Comparison of ENCODE assay signal across 37 cellular contexts in genomic region chr5:96379862-96380261, GRCh38. TPM values are rescaled to one million over a fixed set of nuclear protein-coding genes. Genes with fewer than 3 reads are reported as not detected.
"Had no signal": no experiment of that assay in that cellular context is flagged by ENCODE, and none has a peak within 500 bp of the region (broad histone marks: within the 10 kb centered on the region; RNA-seq: fewer than 3 reads in every experiment).

No MANE protein-coding gene starts in this region.

- H3K4me3 ChIP-seq: adrenal gland, cardiac muscle cell had no signal

- H3K4me3 Mint-ChIP-seq: activated B cell treated with CpG ODN at 0.5 μM for 24 hours; activated CD4-positive, alpha-beta memory T cell treated with anti-CD3 and anti-CD28 coated beads for 36 hours; activated CD4-positive, alpha-beta T cell treated with anti-CD3 and anti-CD28 coated beads, Interleukin-2, amount 10 ng/mL, durations not matched to agents 24 days and 14 days; activated CD8-positive, alpha-beta memory T cell treated with anti-CD3 and anti-CD28 coated beads, Interleukin-2, amount 10 ng/mL, durations not matched to agents 7 days and 5 days; activated CD8-positive, alpha-beta T cell treated with anti-CD3 and anti-CD28 coated beads, Interleukin-2, amount 10 ng/mL, durations not matched to agents 7 days and 5 days; activated naive CD4-positive, alpha-beta T cell treated with anti-CD3 and anti-CD28 coated beads, Interleukin-2, amount 10 ng/mL, durations not matched to agents 7 days and 5 days; activated naive CD4-positive, alpha-beta T cell treated with anti-CD3 and anti-CD28 coated beads, Interleukin-2, amount 50 U/mL, for 24 hours; activated naive CD8-positive, alpha-beta T cell; activated naive CD8-positive, alpha-beta T cell treated with anti-CD3 and anti-CD28 coated beads, Interleukin-2, amount 10 ng/mL, durations not matched to agents 7 days and 5 days; activated naive CD8-positive, alpha-beta T cell treated with anti-CD3 and anti-CD28 coated beads, Interleukin-2, amount 50 U/mL, for 24 hours; activated T-cell treated with anti-CD3 and anti-CD28 coated beads, Interleukin-2, amount 50 U/mL, for 24 hours; brain; central memory CD8-positive, alpha-beta T cell; T-helper 1 cell treated with Interleukin-12 subunit alpha and Interleukin-12 subunit beta and Interleukin-4 antibody, amounts not matched to agents 30 μg/mL and 1 μg/mL, for 36 hours; T-helper 2 cell treated with Interferon-gamma antibody and Interleukin-4, amounts not matched to agents 5 μg/mL and 100 μg/mL, for 36 hours had no signal

- H3K9me3 Mint-ChIP-seq: activated B cell treated with CpG ODN at 0.5 μM for 24 hours; activated CD4-positive, alpha-beta memory T cell treated with anti-CD3 and anti-CD28 coated beads for 36 hours; activated CD4-positive, alpha-beta T cell treated with anti-CD3 and anti-CD28 coated beads, Interleukin-2, amount 10 ng/mL, durations not matched to agents 24 days and 14 days; activated naive CD4-positive, alpha-beta T cell treated with anti-CD3 and anti-CD28 coated beads, Interleukin-2, amount 10 ng/mL, durations not matched to agents 7 days and 5 days; activated naive CD4-positive, alpha-beta T cell treated with anti-CD3 and anti-CD28 coated beads, Interleukin-2, amount 50 U/mL, for 24 hours; activated naive CD8-positive, alpha-beta T cell treated with anti-CD3 and anti-CD28 coated beads, Interleukin-2, amount 10 ng/mL, durations not matched to agents 7 days and 5 days; activated naive CD8-positive, alpha-beta T cell treated with anti-CD3 and anti-CD28 coated beads, Interleukin-2, amount 50 U/mL, for 24 hours; activated T-cell treated with anti-CD3 and anti-CD28 coated beads, Interleukin-2, amount 50 U/mL, for 24 hours; activated T-helper 2 cell treated with anti-CD3 and anti-CD28 coated beads, Interferon-gamma antibody, Interleukin-2, Interleukin-4, amounts not matched to agents 10 μg/mL and 5 μg/mL and 100 μg/mL, durations not matched to agents 14 hours and 24 hours and 36 hours; brain; central memory CD8-positive, alpha-beta T cell; T-helper 1 cell treated with Interleukin-12 subunit alpha and Interleukin-12 subunit beta and Interleukin-4 antibody, amounts not matched to agents 30 μg/mL and 1 μg/mL, for 36 hours; T-helper 2 cell treated with Interferon-gamma antibody and Interleukin-4, amounts not matched to agents 5 μg/mL and 100 μg/mL, for 36 hours had no signal

- H3K27ac ChIP-seq: adrenal gland, cardiac muscle cell, VCaP had no signal

- H3K27ac Mint-ChIP-seq: activated B cell treated with CpG ODN at 0.5 μM for 24 hours; activated CD4-positive, alpha-beta memory T cell treated with anti-CD3 and anti-CD28 coated beads for 36 hours; activated CD4-positive, alpha-beta T cell treated with anti-CD3 and anti-CD28 coated beads, Interleukin-2, amount 10 ng/mL, durations not matched to agents 24 days and 14 days; activated CD8-positive, alpha-beta memory T cell treated with anti-CD3 and anti-CD28 coated beads, Interleukin-2, amount 10 ng/mL, durations not matched to agents 7 days and 5 days; activated CD8-positive, alpha-beta T cell treated with anti-CD3 and anti-CD28 coated beads, Interleukin-2, amount 10 ng/mL, durations not matched to agents 7 days and 5 days; activated naive CD4-positive, alpha-beta T cell treated with anti-CD3 and anti-CD28 coated beads, Interleukin-2, amount 10 ng/mL, durations not matched to agents 7 days and 5 days; activated naive CD4-positive, alpha-beta T cell treated with anti-CD3 and anti-CD28 coated beads, Interleukin-2, amount 50 U/mL, for 24 hours; activated naive CD8-positive, alpha-beta T cell; activated naive CD8-positive, alpha-beta T cell treated with anti-CD3 and anti-CD28 coated beads, Interleukin-2, amount 10 ng/mL, durations not matched to agents 7 days and 5 days; activated naive CD8-positive, alpha-beta T cell treated with anti-CD3 and anti-CD28 coated beads, Interleukin-2, amount 50 U/mL, for 24 hours; activated T-cell treated with anti-CD3 and anti-CD28 coated beads, Interleukin-2, amount 50 U/mL, for 24 hours; activated T-helper 2 cell treated with anti-CD3 and anti-CD28 coated beads, Interferon-gamma antibody, Interleukin-2, Interleukin-4, amounts not matched to agents 10 μg/mL and 5 μg/mL and 100 μg/mL, durations not matched to agents 14 hours and 24 hours and 36 hours; brain; T-helper 1 cell treated with Interleukin-12 subunit alpha and Interleukin-12 subunit beta and Interleukin-4 antibody, amounts not matched to agents 30 μg/mL and 1 μg/mL, for 36 hours; T-helper 2 cell treated with Interferon-gamma antibody and Interleukin-4, amounts not matched to agents 5 μg/mL and 100 μg/mL, for 36 hours had no signal

- H3K9me3 ChIP-seq: adrenal gland had no signal

- H3K4me1 Mint-ChIP-seq: activated B cell treated with CpG ODN at 0.5 μM for 24 hours; activated CD4-positive, alpha-beta T cell treated with anti-CD3 and anti-CD28 coated beads, Interleukin-2, amount 10 ng/mL, durations not matched to agents 24 days and 14 days; activated naive CD4-positive, alpha-beta T cell treated with anti-CD3 and anti-CD28 coated beads, Interleukin-2, amount 10 ng/mL, durations not matched to agents 7 days and 5 days; activated naive CD4-positive, alpha-beta T cell treated with anti-CD3 and anti-CD28 coated beads, Interleukin-2, amount 50 U/mL, for 24 hours had no signal

- DNase-seq: activated B cell treated with CpG ODN at 0.5 μM for 24 hours; activated CD4-positive, alpha-beta memory T cell treated with anti-CD3 and anti-CD28 coated beads for 36 hours; activated CD4-positive, alpha-beta T cell treated with anti-CD3 and anti-CD28 coated beads for 4 hours; activated CD4-positive, alpha-beta T cell treated with anti-CD3 and anti-CD28 coated beads, Interleukin-2, amount 50 U/mL, for 1 hour; activated CD4-positive, alpha-beta T cell treated with anti-CD3 and anti-CD28 coated beads, Interleukin-2, amount 50 U/mL, for 4 hours; activated CD4-positive, CD25-positive, alpha-beta regulatory T cell treated with anti-CD3 and anti-CD28 coated beads, Interleukin-2, amount 50 U/mL, for 72 hours; activated CD8-positive, alpha-beta memory T cell treated with anti-CD3 and anti-CD28 coated beads for 24 hours; activated CD8-positive, alpha-beta memory T cell treated with anti-CD3 and anti-CD28 coated beads, Interleukin-2, amount 10 ng/mL, durations not matched to agents 7 days and 5 days; activated CD8-positive, alpha-beta memory T cell treated with anti-CD3 and anti-CD28 coated beads, Interleukin-2, amount 50 U/mL, for 48 hours; activated CD8-positive, alpha-beta T cell treated with anti-CD3 and anti-CD28 coated beads, Interleukin-2, amount 10 ng/mL, durations not matched to agents 7 days and 5 days; activated effector memory CD4-positive, alpha-beta T cell treated with Interleukin-2 at 50 U/mL for 16 hours; activated gamma-delta T cell; activated naive CD4-positive, alpha-beta T cell treated with anti-CD3 and anti-CD28 coated beads, Interleukin-2, amount 10 ng/mL, durations not matched to agents 7 days and 5 days; activated naive CD4-positive, alpha-beta T cell treated with Interleukin-2 at 50 U/mL for 16 hours; activated naive CD8-positive, alpha-beta T cell treated with anti-CD3 and anti-CD28 coated beads, Interleukin-2, amount 10 ng/mL, durations not matched to agents 7 days and 5 days; activated naive CD8-positive, alpha-beta T cell treated with anti-CD3 and anti-CD28 coated beads, Interleukin-2, amount 50 U/mL, for 24 hours; activated T-cell treated with anti-CD3 and anti-CD28 coated beads, Interleukin-2, amount 50 U/mL, for 24 hours; activated T-cell treated with anti-CD3 and anti-CD28 coated beads, Interleukin-2, amount 50 U/mL, for 48 hours; adrenal gland; amniotic stem cell; aorta; caudate nucleus; cerebellar nuclear complex; T-helper 1 cell; T-helper 2 cell; T-helper 9 cell had no signal

- ATAC-seq: activated CD8-positive, alpha-beta memory T cell treated with anti-CD3 and anti-CD28 coated beads, Interleukin-2, amount 10 ng/mL, durations not matched to agents 7 days and 5 days; activated CD8-positive, alpha-beta T cell treated with anti-CD3 and anti-CD28 coated beads, Interleukin-2, amount 10 ng/mL, durations not matched to agents 7 days and 5 days; activated naive CD8-positive, alpha-beta T cell treated with anti-CD3 and anti-CD28 coated beads, Interleukin-2, amount 50 U/mL, for 24 hours had no signal

- H3K36me3 Mint-ChIP-seq: activated CD4-positive, alpha-beta memory T cell treated with anti-CD3 and anti-CD28 coated beads for 36 hours; activated CD8-positive, alpha-beta memory T cell treated with anti-CD3 and anti-CD28 coated beads, Interleukin-2, amount 10 ng/mL, durations not matched to agents 7 days and 5 days; activated naive CD4-positive, alpha-beta T cell treated with anti-CD3 and anti-CD28 coated beads, Interleukin-2, amount 10 ng/mL, durations not matched to agents 7 days and 5 days; activated naive CD4-positive, alpha-beta T cell treated with anti-CD3 and anti-CD28 coated beads, Interleukin-2, amount 50 U/mL, for 24 hours; activated naive CD8-positive, alpha-beta T cell; activated naive CD8-positive, alpha-beta T cell treated with anti-CD3 and anti-CD28 coated beads, Interleukin-2, amount 10 ng/mL, durations not matched to agents 7 days and 5 days; brain had no signal

- H3K36me3 ChIP-seq: adrenal gland, cardiac muscle cell had no signal

- H3K27me3 ChIP-seq: adrenal gland, cardiac muscle cell had no signal

- FAIRE-seq: TTC549 had no signal

RNA-seq across cellular contexts. Expression of gene PCSK1, which starts 53.2 kb away (rescaled TPM):
- total RNA-seq: activated B cell treated with CpG ODN at 0.5 μM for 24 hours; activated CD4-positive, alpha-beta memory T cell treated with anti-CD3 and anti-CD28 coated beads for 36 hours; activated CD4-positive, alpha-beta T cell treated with anti-CD3 and anti-CD28 coated beads, Interleukin-2, amount 10 ng/mL, durations not matched to agents 24 days and 14 days; activated CD8-positive, alpha-beta memory T cell treated with anti-CD3 and anti-CD28 coated beads, Interleukin-2, amount 10 ng/mL, durations not matched to agents 7 days and 5 days; activated CD8-positive, alpha-beta T cell treated with anti-CD3 and anti-CD28 coated beads, Interleukin-2, amount 10 ng/mL, durations not matched to agents 7 days and 5 days; activated naive CD8-positive, alpha-beta T cell treated with anti-CD3 and anti-CD28 coated beads, Interleukin-2, amount 10 ng/mL, durations not matched to agents 7 days and 5 days; activated T-helper 2 cell treated with anti-CD3 and anti-CD28 coated beads, Interferon-gamma antibody, Interleukin-2, Interleukin-4, amounts not matched to agents 10 μg/mL and 5 μg/mL and 100 μg/mL, durations not matched to agents 14 hours and 24 hours and 36 hours; cardiac muscle cell had no signal
- polyA plus RNA-seq: cardiac muscle cell had no signal
